In genomic region chr19:34215006-34215665, GRCh38 we compare ENCODE assay signal across 13 cellular contexts.
"Had no signal": no experiment of that assay in that cellular context is flagged by ENCODE, and none has a peak within 500 bp of the region (broad histone marks: within the 10 kb centered on the region; RNA-seq: fewer than 3 reads in every experiment).

No MANE protein-coding gene starts in this region.

- H3K27ac ChIP-seq: cardiac muscle cell, dorsolateral prefrontal cortex, heart right ventricle, neutrophil, parathyroid adenoma, thyroid gland had no signal

- H3K4me3 ChIP-seq: cardiac muscle cell, dorsolateral prefrontal cortex, heart right ventricle, thyroid gland had no signal

- H3K9me3 Mint-ChIP-seq: endodermal cell; stimulated activated memory B cell treated with anti-CD40 and anti-IgM and Interleukin-4, amounts not matched to agents 10 μg/mL and 1 μg/mL and 100 μg/mL, for 72 hours; T-helper 2 cell treated with Interferon-gamma antibody and Interleukin-4, amounts not matched to agents 5 μg/mL and 100 μg/mL, for 36 hours had no signal

- ATAC-seq: heart right ventricle; stimulated activated memory B cell treated with anti-CD40 and anti-IgM and Interleukin-4, amounts not matched to agents 10 μg/mL and 1 μg/mL and 100 μg/mL, for 72 hours had no signal

- H3K4me3 Mint-ChIP-seq: endodermal cell; stimulated activated memory B cell treated with anti-CD40 and anti-IgM and Interleukin-4, amounts not matched to agents 10 μg/mL and 1 μg/mL and 100 μg/mL, for 72 hours; T-helper 2 cell treated with Interferon-gamma antibody and Interleukin-4, amounts not matched to agents 5 μg/mL and 100 μg/mL, for 36 hours had no signal

- H3K27me3 Mint-ChIP-seq: stimulated activated memory B cell treated with anti-CD40 and anti-IgM and Interleukin-4, amounts not matched to agents 10 μg/mL and 1 μg/mL and 100 μg/mL, for 72 hours had no signal

- H3K27me3 ChIP-seq: cardiac muscle cell, dorsolateral prefrontal cortex, heart right ventricle, neutrophil, thyroid gland had no signal

- H3K9me3 ChIP-seq: heart right ventricle, neutrophil, thyroid gland had no signal

- H3K27ac Mint-ChIP-seq: endodermal cell; stimulated activated memory B cell treated with anti-CD40 and anti-IgM and Interleukin-4, amounts not matched to agents 10 μg/mL and 1 μg/mL and 100 μg/mL, for 72 hours; T-helper 2 cell treated with Interferon-gamma antibody and Interleukin-4, amounts not matched to agents 5 μg/mL and 100 μg/mL, for 36 hours had no signal

- H3K4me1 ChIP-seq: thyroid gland had no signal

- DNase-seq: activated CD4-positive, alpha-beta T cell treated with anti-CD3 and anti-CD28 coated beads, Interleukin-2, amount 50 U/mL, for 1 hour; activated effector memory CD4-positive, alpha-beta T cell treated with Interleukin-2 at 50 U/mL for 16 hours; dorsolateral prefrontal cortex; endodermal cell; heart right ventricle; stimulated activated CD4-positive, alpha-beta T cell treated with anti-CD3 and anti-CD28 coated beads, Interleukin-12 subunit alpha, Interleukin-12 subunit beta, amount 100 ng/mL, for 4 hours; stimulated activated CD4-positive, alpha-beta T cell treated with anti-CD3 and anti-CD28 coated beads, Interleukin-2, amount 100 ng/mL, for 24 hours; thyroid gland had no signal
